Comparison of ENCODE assay signal across 8 cellular contexts in genomic region chr1:54944610-54945392, GRCh38. TPM values are rescaled to one million over a fixed set of nuclear protein-coding genes. Genes with fewer than 3 reads are reported as not detected.
DNase-seq lines count a peak whose midpoint lies in the region; ATAC-seq, FAIRE-seq and TF ChIP-seq lines count a peak whose summit lies in the region.

No MANE protein-coding gene starts in this region.

- FAIRE-seq in astrocyte (lab: Jason Lieb, UNC) = peak; percentile 91

- H3K4me1 Mint-ChIP-seq in astrocyte (ENCODE audit: low read depth, unreplicated experiment) = peaks cover 5% of the 10 kb centered on the region

- H3F3A ChIP-seq in GM23248 (ENCODE audit: insufficient read depth) = 0 out of 2 replicates have a peak, but pooled peaks cover 8% of the 10 kb centered on the region

- H3K9me3 ChIP-seq in GM23248 (ENCODE audit: low read depth) (no peaks in the 10 kb centered on the region), astrocyte (ENCODE audit: insufficient read depth, low read depth, low read length) (no peaks in the 10 kb centered on the region), right atrium auricular region (no peaks in the 10 kb centered on the region)

- DNase-seq in COLO829 (ENCODE audit: low spot score) (peak; percentile 63), GM23248 (peak; percentile 88), NCI-H1694 (lab: John Stamatoyannopoulos, UW) (peak; percentile 59), T-helper 2 cell (peak in 4 of 5 experiments; percentile 31 to 78 (median 41)), astrocyte (ENCODE audit: low read depth) (peak; percentile 53), right atrium auricular region (ENCODE audit: low spot score) (peak; percentile 83), renal cortical epithelial cell (ENCODE audit: low read depth) (peak; percentile 86)

- H3K27me3 ChIP-seq in GM23248 (replicated peaks; ENCODE audit: insufficient read depth) = no peaks in the 10 kb centered on the region
- no peaks in the 10 kb centered on the region for H3K27me3 ChIP-seq in astrocyte (ENCODE audit: insufficient read depth, low read length)
- no peaks in the 10 kb centered on the region for H3K27me3 ChIP-seq in right atrium auricular region

- no peak for ATAC-seq in GM18502 (IDR thresholded peaks at IDR 0.05; ENCODE audit: poor library complexity, unreplicated experiment)

- no peaks in the 10 kb centered on the region for H3K9me2 ChIP-seq in GM23248 (ENCODE audit: insufficient read depth)

- peak; percentile 91 for TF ChIP-seq CTCF in astrocyte (IDR thresholded peaks at IDR 0.05; ENCODE audit: insufficient read depth, low read depth, low read length)
- peak; percentile 54 to 87 for TF ChIP-seq CTCF in right atrium auricular region (IDR thresholded peaks at IDR 0.05)

- no peak overlapping the region for H3K27ac Mint-ChIP-seq in astrocyte (ENCODE audit: unreplicated experiment)

- peak overlapping the region; percentile 60 for H2AFZ ChIP-seq in GM23248
- no peak overlapping the region for H2AFZ ChIP-seq in astrocyte (ENCODE audit: low read depth, low read length)

- H3K36me3 Mint-ChIP-seq in astrocyte (ENCODE audit: low read depth, unreplicated experiment) = no peaks in the 10 kb centered on the region

- peak overlapping the region; percentile 44 for H3K4me3 ChIP-seq in GM23248
- no peak overlapping the region for H3K4me3 ChIP-seq in astrocyte (ENCODE audit: insufficient read depth, low read depth, low read length)
- no peak overlapping the region for H3K4me3 ChIP-seq in right atrium auricular region

- H3K27me3 Mint-ChIP-seq in astrocyte (ENCODE audit: low read depth, unreplicated experiment) = peaks cover 17% of the 10 kb centered on the region

- WGBS in GM23248 (ENCODE audit: low coverage in 1 of 2, low lambda C conversion rate in 2 of 2, missing lambda C conversion rate in 2 of 2), 2 experiments = 18 to 28% methylated on average over 8 to 9 of the region's 9 CpGs

- no peaks in the 10 kb centered on the region for H3K9me3 Mint-ChIP-seq in astrocyte (ENCODE audit: unreplicated experiment)

- H3K4me2 ChIP-seq in GM23248 (ENCODE audit: unreplicated experiment) (peak overlapping the region; percentile 46), astrocyte (ENCODE audit: low read length) (no peak overlapping the region)

- no peak overlapping the region for H3K4me3 Mint-ChIP-seq in astrocyte (ENCODE audit: unreplicated experiment)

- no peak overlapping the region for H3K9ac ChIP-seq in GM23248
- no peak overlapping the region for H3K9ac ChIP-seq in astrocyte (ENCODE audit: low read length)

- H3K79me2 ChIP-seq in GM23248 (ENCODE audit: insufficient read depth) (no peaks in the 10 kb centered on the region), astrocyte (ENCODE audit: insufficient read depth, low read length) (no peaks in the 10 kb centered on the region)

- in situ Hi-C loops in GM23248 (cut with MboI) = no loop called here

- H3K27ac ChIP-seq in GM23248 = no peak overlapping the region
- no peak overlapping the region for H3K27ac ChIP-seq in astrocyte (ENCODE audit: low read depth, low read length)
- no peak overlapping the region for H3K27ac ChIP-seq in right atrium auricular region

- H3K4me1 ChIP-seq in GM23248 (ENCODE audit: insufficient read depth) (peaks cover 11% of the 10 kb centered on the region; the same call in 1 of the 2 replicates), astrocyte (ENCODE audit: insufficient read depth, low read length) (no peaks in the 10 kb centered on the region), right atrium auricular region (no peaks in the 10 kb centered on the region)

- H3K36me3 ChIP-seq in GM23248 (ENCODE audit: low read depth) (no peaks in the 10 kb centered on the region), astrocyte (ENCODE audit: insufficient read depth, low read length) (no peaks in the 10 kb centered on the region), right atrium auricular region (no peaks in the 10 kb centered on the region)

- H4K20me1 ChIP-seq in GM23248 (ENCODE audit: insufficient read depth) (no peaks in the 10 kb centered on the region), astrocyte (ENCODE audit: insufficient read depth, low read length) (no peaks in the 10 kb centered on the region)

RNA-seq across cellular contexts. Expression of gene TMEM61, which starts 35.6 kb away (rescaled TPM):
- not detected in 2 replicates for total RNA-seq in GM23248 (2014; rRNA removed; shearing (Covaris generic))
- not detected in 2 replicates for polyA plus RNA-seq in GM23248 (2016; fragmentation: Nextera tagmentation; extraction: Ambion mirVana)
- total RNA-seq in astrocyte = not detected in 2 replicates
- not detected for total RNA-seq in right atrium auricular region
- 0.35 TPM in 1 of 2 replicates, not detected in the other for total RNA-seq in renal cortical epithelial cell

RNA-seq across cellular contexts. Expression of gene BSND, which starts 53.9 kb away (rescaled TPM):
- total RNA-seq in GM23248 (2014; rRNA removed; shearing (Covaris generic)) = not detected in 2 replicates
- not detected in 2 replicates for polyA plus RNA-seq in GM23248 (2016; fragmentation: Nextera tagmentation; extraction: Ambion mirVana)
- not detected in 2 replicates for total RNA-seq in astrocyte
- not detected for total RNA-seq in right atrium auricular region
- 0.45 TPM in 1 of 2 replicates, not detected in the other for total RNA-seq in renal cortical epithelial cell

RNA-seq across cellular contexts. Expression of gene DHCR24, which starts 57.8 kb away (rescaled TPM):
- total RNA-seq in GM23248 (2014; rRNA removed; shearing (Covaris generic)) = 40.7 and 63.4 TPM in 2 replicates
- polyA plus RNA-seq in GM23248 (2016; fragmentation: Nextera tagmentation; extraction: Ambion mirVana) = 42.5 and 44.1 TPM in 2 replicates
- total RNA-seq in astrocyte = 116 and 168 TPM in 2 replicates
- 10 to 100 TPM; 13.4 to 20.4 TPM for total RNA-seq in right atrium auricular region
- 383 and 608 TPM in 2 replicates for total RNA-seq in renal cortical epithelial cell
